Comparison of ENCODE assay signal across 10 cellular contexts in the genomic region with DNA sequence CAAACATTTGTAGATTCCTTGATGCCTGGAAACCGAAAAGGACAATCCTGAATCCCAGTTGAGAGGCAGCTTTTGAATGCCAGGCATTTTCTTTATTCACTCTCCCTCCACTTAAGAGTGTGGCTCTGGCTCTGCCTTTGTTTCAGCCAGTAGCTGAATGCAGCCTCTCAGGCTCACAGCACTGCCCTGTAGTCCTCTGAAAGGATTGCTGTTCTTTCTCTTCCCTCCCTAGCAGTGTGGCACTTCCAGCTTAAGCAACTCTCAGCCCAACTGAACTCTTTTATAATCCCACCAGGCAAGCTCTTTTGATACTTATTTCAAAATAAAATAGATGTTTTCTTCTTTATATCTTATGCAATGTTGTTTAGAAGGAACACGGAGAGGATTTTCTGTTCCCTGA.
DNase-seq lines count a peak whose midpoint lies in the region; ATAC-seq and TF ChIP-seq lines count a peak whose summit lies in the region.
"Had no signal": no experiment of that assay in that cellular context is flagged by ENCODE, and none has a peak within 500 bp of the region (broad histone marks: within the 10 kb centered on the region; RNA-seq: fewer than 3 reads in every experiment).

No MANE protein-coding gene starts in this region.

- H3K4me1 ChIP-seq in NT2/D1 (ENCODE audit: insufficient read depth, insufficient read length) = peaks cover 2% of the 10 kb centered on the region
- no peaks in the 10 kb centered on the region for H3K4me1 ChIP-seq in upper lobe of right lung
- H3K4me1 ChIP-seq: testis had no signal

- no peak overlapping the region for H3K4me3 ChIP-seq in NT2/D1 (ENCODE audit: insufficient read length, low read depth)
- no peak overlapping the region for H3K4me3 ChIP-seq in upper lobe of right lung
- H3K4me3 ChIP-seq: testis had no signal

- no peak overlapping the region for H3K27ac ChIP-seq in upper lobe of right lung
- H3K27ac ChIP-seq: testis had no signal

- H3K27ac Mint-ChIP-seq in endothelial cell (ENCODE audit: unreplicated experiment) = peak overlapping the region; percentile 12

- H3K9me3 ChIP-seq in NT2/D1 (ENCODE audit: insufficient read depth, low read length) (no peaks in the 10 kb centered on the region), upper lobe of right lung (no peaks in the 10 kb centered on the region)
- H3K9me3 ChIP-seq: testis had no signal

- DNase-seq in NT2/D1 (ENCODE audit: low read depth, low spot score) = peak; percentile 70
- DNase-seq in endothelial cell (ENCODE audit: low spot score) = peak; percentile 4
- DNase-seq in islet precursor cell = peak; percentile 82
- no peak for DNase-seq in upper lobe of right lung
- no peak for DNase-seq in DMS153 treated with DMSO at 0.1 percent for 48 hours (lab: John Stamatoyannopoulos, UW; ENCODE audit: unreplicated experiment)
- no peak for DNase-seq in HT-29 (ENCODE audit: low spot score)
- DNase-seq in activated naive CD4-positive, alpha-beta T cell treated with Interleukin-2 at 50 U/mL for 16 hours = no peak
- DNase-seq: activated effector memory CD4-positive, alpha-beta T cell treated with Interleukin-2 at 50 U/mL for 16 hours; NCI-H2171; testis had no signal

- H3K4me3 Mint-ChIP-seq in endothelial cell (ENCODE audit: unreplicated experiment) = no peak overlapping the region

- TF ChIP-seq CTCF in endothelial cell (IDR thresholded peaks at IDR 0.05; ENCODE audit: unreplicated experiment) = no peak
- no peak for TF ChIP-seq CTCF in upper lobe of right lung (IDR thresholded peaks at IDR 0.05)

- H3K36me3 ChIP-seq in NT2/D1 (ENCODE audit: insufficient read depth, insufficient read length, low read length) = no peaks in the 10 kb centered on the region
- H3K36me3 ChIP-seq in upper lobe of right lung = no peaks in the 10 kb centered on the region

- intact Hi-C loops in upper lobe of right lung (cut with DNase I) = no loop called here

- no peaks in the 10 kb centered on the region for H3K27me3 Mint-ChIP-seq in endothelial cell (ENCODE audit: unreplicated experiment)

- H3K9ac ChIP-seq in NT2/D1 (ENCODE audit: insufficient read length, low read depth) = no peak overlapping the region

- H3K4me1 Mint-ChIP-seq in endothelial cell (ENCODE audit: unreplicated experiment) = peaks cover 21% of the 10 kb centered on the region

- H3K27me3 ChIP-seq in NT2/D1 (ENCODE audit: insufficient read depth, insufficient read length) (no peaks in the 10 kb centered on the region), upper lobe of right lung (no peaks in the 10 kb centered on the region)
- H3K27me3 ChIP-seq: testis had no signal

- peak; percentile 79 for ATAC-seq in upper lobe of right lung

- H3K36me3 Mint-ChIP-seq in endothelial cell (ENCODE audit: low read depth, unreplicated experiment) = no peaks in the 10 kb centered on the region

- no peaks in the 10 kb centered on the region for H3K9me3 Mint-ChIP-seq in endothelial cell (ENCODE audit: unreplicated experiment)

Comparison
In these comparisons a context has a peak if more than half of its experiments do, and no peak if none do; other contexts are left out.
1. DNase-seq: peak in NT2/D1 (single experiment), endothelial cell (single experiment) and islet precursor cell (single experiment); none in upper lobe of right lung (single experiment), DMS153 treated with DMSO at 0.1 percent for 48 hours (single experiment), HT-29 (single experiment) and activated naive CD4-positive, alpha-beta T cell treated with Interleukin-2 at 50 U/mL for 16 hours (single experiment).